1 cellular context compared by ENCODE assay signal in genomic region chr6:29748391-29749352, GRCh38.
TF ChIP-seq lines count a peak whose summit lies in the region.

No MANE protein-coding gene starts in this region.

TF ChIP-seq in K562, 482 proteins besides CTCF, POLR2A, EP300 and RAD21 (continued from another document and continues in another):
- TF ChIP-seq RREB1 (CRISPR knock-in tag; IDR thresholded peaks at IDR 0.05), result 0 out of 2 replicates have a peak, but pooled peaks have one; percentile 46
- no peak for TF ChIP-seq RBM39 (optimal IDR thresholded peaks at IDR 0.05; ENCODE audit: low read depth, low read length)
- TF ChIP-seq PKNOX1 (IDR thresholded peaks at IDR 0.05), result peak; percentile 84
- TF ChIP-seq ID3 (CRISPR knock-in tag; IDR thresholded peaks at IDR 0.05), result no peak
- TF ChIP-seq ID3 (tag; IDR thresholded peaks at IDR 0.05), result no peak
- no peak for TF ChIP-seq ELF1 (tag; IDR thresholded peaks at IDR 0.05)
- no peak for TF ChIP-seq ZNF778 (CRISPR knock-in tag; IDR thresholded peaks at IDR 0.05)
- no peak for TF ChIP-seq PHF21A (IDR thresholded peaks at IDR 0.05; ENCODE audit: borderline replicate concordance, low read depth)
- no peak for TF ChIP-seq THRA (IDR thresholded peaks at IDR 0.05)
- TF ChIP-seq ZNF212 (CRISPR knock-in tag; IDR thresholded peaks at IDR 0.05), result no peak
- TF ChIP-seq TGIF2 (CRISPR knock-in tag; IDR thresholded peaks at IDR 0.05), result no peak
- TF ChIP-seq TRIM25 (IDR thresholded peaks at IDR 0.05; ENCODE audit: borderline replicate concordance), result no peak
- TF ChIP-seq CAMTA2 (CRISPR knock-in tag; conservative IDR thresholded peaks at IDR 0.05), result no peak
- no peak for TF ChIP-seq E4F1 (CRISPR knock-in tag; IDR thresholded peaks at IDR 0.05; ENCODE audit: borderline replicate concordance)
- TF ChIP-seq CHD2 (IDR thresholded peaks at IDR 0.05; ENCODE audit: low read depth, low read length), result peak; percentile 49
- TF ChIP-seq CHD1 (IDR thresholded peaks at IDR 0.05; ENCODE audit: low read length), result no peak
- TF ChIP-seq SAFB (IDR thresholded peaks at IDR 0.05; ENCODE audit: borderline replicate concordance, low read depth, low read length), result no peak
- TF ChIP-seq NCOA2 (IDR thresholded peaks at IDR 0.05; ENCODE audit: partially characterized antibody in 2 of 2), result no peak
- no peak for TF ChIP-seq CTCFL (IDR thresholded peaks at IDR 0.05; ENCODE audit: borderline replicate concordance, insufficient read depth, low read depth, low read length, poor library complexity, severe bottlenecking)
- TF ChIP-seq ZNF79 (CRISPR knock-in tag; IDR thresholded peaks at IDR 0.05; ENCODE audit: low read depth), result no peak
- TF ChIP-seq CHD7 (IDR thresholded peaks at IDR 0.05; ENCODE audit: low read depth, low read length), result no peak
- TF ChIP-seq CREBBP (IDR thresholded peaks at IDR 0.05; ENCODE audit: low read depth, low read length), result no peak
- TF ChIP-seq KDM4B (IDR thresholded peaks at IDR 0.05; ENCODE audit: borderline replicate concordance in 2 of 2, low read depth in 1 of 2), result 0 out of 4 replicates have a peak, but pooled peaks of 1 of the 2 experiments have one; percentile 21
- no peak for TF ChIP-seq ZFPM2 (CRISPR knock-in tag; IDR thresholded peaks at IDR 0.05)
- TF ChIP-seq FOXA1 (IDR thresholded peaks at IDR 0.05; ENCODE audit: borderline replicate concordance), result no peak
- no peak for TF ChIP-seq MECOM (CRISPR knock-in tag; IDR thresholded peaks at IDR 0.05)
- no peak for TF ChIP-seq NCOR1 (IDR thresholded peaks at IDR 0.05)
